ENCODE assay signal across 10 cellular contexts in genomic region chr12:6224550-6224949, GRCh38. TPM values are rescaled to one million over a fixed set of nuclear protein-coding genes. Genes with fewer than 3 reads are reported as not detected.
DNase-seq lines count a peak whose midpoint lies in the region; ATAC-seq, FAIRE-seq and TF ChIP-seq lines count a peak whose summit lies in the region.
"Had no signal": no experiment of that assay in that cellular context is flagged by ENCODE, and none has a peak within 500 bp of the region (broad histone marks: within the 10 kb centered on the region; RNA-seq: fewer than 3 reads in every experiment).

No MANE protein-coding gene starts in this region.

- no peak overlapping the region for H3K9ac ChIP-seq in H1 (replicated peaks in 1 of 4; ENCODE audit: extremely low read depth in 1 of 4, low read depth in 3 of 4, low read length in 3 of 4)

- intact Hi-C loops in heart left ventricle (cut with DNase I) (loop anchor here in 2 of 10 donors (2.0 kb wide), 1 partner anchor 20 kb away; no protein-coding TSS in a partner anchor), left ventricle myocardium superior (cut with micrococcal nuclease) (no loop called here), vagina (cut with DNase I) (no loop called here)
- intact Hi-C loops in activated CD8-positive, alpha-beta T cell treated with anti-CD3 and anti-CD28 coated beads for 36 hours (cut with micrococcal nuclease), result no loop called here

- peaks cover 4 to 17% of the 10 kb centered on the region in 2 experiments for H4K20me1 ChIP-seq in H1 (replicated peaks in 1 of 2; ENCODE audit: control insufficient read depth in 1 of 2, insufficient read depth in 2 of 2, low read length in 2 of 2)

- H3K79me1 ChIP-seq in H1 (ENCODE audit: low read depth, low read length), result peaks cover 17% of the 10 kb centered on the region

- H3K4me3 Mint-ChIP-seq in naive B cell, result peak overlapping the region in 5 of 8 donors; percentile 4 to 45 (median 17)
- H3K4me3 Mint-ChIP-seq in HFFc6, result no peak overlapping the region
- no peak overlapping the region for H3K4me3 Mint-ChIP-seq in activated CD8-positive, alpha-beta T cell treated with anti-CD3 and anti-CD28 coated beads for 36 hours
- H3K4me3 Mint-ChIP-seq: activated naive CD4-positive, alpha-beta T cell treated with anti-CD3 and anti-CD28 coated beads, Interleukin-2, amount 10 ng/mL, durations not matched to agents 7 days and 5 days had no signal

- H3K4me1 Mint-ChIP-seq in naive B cell, result peaks cover 26 to 39% (median 26%) of the 10 kb centered on the region in 3 donors
- peaks cover 17% of the 10 kb centered on the region for H3K4me1 Mint-ChIP-seq in HFFc6 (ENCODE audit: low read depth)
- H3K4me1 Mint-ChIP-seq in activated CD8-positive, alpha-beta T cell treated with anti-CD3 and anti-CD28 coated beads for 36 hours (ENCODE audit: low read depth), result peaks cover 6% of the 10 kb centered on the region
- H3K4me1 Mint-ChIP-seq: activated naive CD4-positive, alpha-beta T cell treated with anti-CD3 and anti-CD28 coated beads, Interleukin-2, amount 10 ng/mL, durations not matched to agents 7 days and 5 days had no signal

- no peak overlapping the region for H2AFZ ChIP-seq in H1 (ENCODE audit: low read length)

- no peak overlapping the region for H3K56ac ChIP-seq in H1 (replicated peaks; ENCODE audit: insufficient read length, low read depth, low read length)

- H3K36me3 Mint-ChIP-seq in naive B cell, result no peaks in the 10 kb centered on the region
- peaks cover 6% of the 10 kb centered on the region for H3K36me3 Mint-ChIP-seq in HFFc6 (ENCODE audit: low read depth)
- H3K36me3 Mint-ChIP-seq in activated CD8-positive, alpha-beta T cell treated with anti-CD3 and anti-CD28 coated beads for 36 hours (ENCODE audit: low read depth), result no peaks in the 10 kb centered on the region
- H3K36me3 Mint-ChIP-seq: activated naive CD4-positive, alpha-beta T cell treated with anti-CD3 and anti-CD28 coated beads, Interleukin-2, amount 10 ng/mL, durations not matched to agents 7 days and 5 days had no signal

- H2BK20ac ChIP-seq in H1 (ENCODE audit: low read length), result no peak overlapping the region

- no peak for FAIRE-seq in H1 (lab: Jason Lieb, UNC)
- FAIRE-seq: A549 had no signal

- ATAC-seq in heart left ventricle (peak in 1 of 4 donors; percentile 4), left ventricle myocardium superior (no peak), naive B cell (ENCODE audit: low read depth in 2 of 2) (peak; percentile 93 to 95)
- no peak for ATAC-seq in activated CD8-positive, alpha-beta T cell treated with anti-CD3 and anti-CD28 coated beads for 36 hours
- ATAC-seq: A549 had no signal

- no peak for TF ChIP-seq RAD21 in H1 (IDR thresholded peaks at IDR 0.05 in 1 of 2, conservative IDR thresholded peaks at IDR 0.05 in 1 of 2; ENCODE audit: low read depth in 2 of 2, low read length in 2 of 2)

- no peak for TF ChIP-seq CTCF in heart left ventricle (IDR thresholded peaks at IDR 0.05)
- TF ChIP-seq CTCF in H1 (IDR thresholded peaks at IDR 0.05; ENCODE audit: control extremely low read depth in 1 of 3, insufficient read depth in 1 of 3, low read depth in 1 of 3, low read length in 3 of 3), result no peak
- no peak for TF ChIP-seq CTCF in vagina (IDR thresholded peaks at IDR 0.05)
- TF ChIP-seq CTCF in HFFc6 (IDR thresholded peaks at IDR 0.05), result no peak
- no peak for TF ChIP-seq CTCF in activated CD8-positive, alpha-beta T cell treated with anti-CD3 and anti-CD28 coated beads for 36 hours (IDR thresholded peaks at IDR 0.05)

- WGBS in heart left ventricle, 4 donors, result 57 to 66% (median 62%) methylated on average over 5 to 10 of the region's 10 CpGs
- 94% methylated on average over 10 of the region's 10 CpGs; no CpG with 5 or more reads in 1 of the 2 experiments for WGBS in H1 (ENCODE audit: extremely low coverage in 1 of 2, insufficient coverage in 1 of 2, insufficient read length in 1 of 2, insufficient replicate concordance in 2 of 2, low coverage in 1 of 2, low lambda C conversion rate in 2 of 2, missing lambda C conversion rate in 1 of 2), 2 experiments

- no peak overlapping the region for H4K5ac ChIP-seq in H1 (ENCODE audit: insufficient read length, low read depth, low read length)

- peak overlapping the region; percentile 60; the same call in 1 of the 2 replicates for H2BK5ac ChIP-seq in H1 (ENCODE audit: low read depth, low read length)

- no peak overlapping the region for H3K23ac ChIP-seq in H1 (ENCODE audit: insufficient read length)

- no peak overlapping the region for H4K91ac ChIP-seq in H1 (replicated peaks; ENCODE audit: insufficient read length, low read length)

- CTCF ChIA-PET in H1 (lab: Charles Lee; ENCODE audit: partially characterized antibody), result interaction anchor here (0.7 to 15.1 kb wide), 8 partner anchors 17 to 101 kb away, joined by 3 to 130 read pairs (median 6); partner anchors contain the start of gene CD9
- CTCF ChIA-PET in activated CD8-positive, alpha-beta T cell treated with anti-CD3 and anti-CD28 coated beads for 36 hours (lab: Charles Lee), result interaction anchor here (1.3 to 1.6 kb wide), 3 partner anchors 24 to 55 kb away, joined by 3 to 6 read pairs (median 4); no protein-coding TSS in a partner anchor

- no peak overlapping the region for H3K14ac ChIP-seq in H1 (ENCODE audit: insufficient read length)

- H3K23me2 ChIP-seq in H1 (ENCODE audit: low read depth, low read length), result 0 out of 2 replicates have a peak, but pooled peaks cover 2% of the 10 kb centered on the region

- no peak overlapping the region for H2BK120ac ChIP-seq in H1 (replicated peaks; ENCODE audit: low read depth, low read length)

- H3K9me3 ChIP-seq in heart left ventricle (no peaks in the 10 kb centered on the region), H1 (ENCODE audit: insufficient read depth in 2 of 2, low read depth in 1 of 2, low read length in 1 of 2) (no peaks in the 10 kb centered on the region), vagina (no peaks in the 10 kb centered on the region)
- H3K9me3 ChIP-seq: A549 had no signal

- peaks cover 21 to 100% (median 91%) of the 10 kb centered on the region in 12 donors for H3K4me1 ChIP-seq in heart left ventricle
- peaks cover 0 to 4% (median 2%) of the 10 kb centered on the region in 4 experiments; a peak in 4 of 7 replicates for H3K4me1 ChIP-seq in H1 (replicated peaks in 1 of 4; ENCODE audit: control insufficient read depth in 3 of 4, insufficient read depth in 4 of 4, low read length in 3 of 4)
- H3K4me1 ChIP-seq in vagina, result peaks cover 100% of the 10 kb centered on the region

- no peak overlapping the region for H2BK12ac ChIP-seq in H1 (ENCODE audit: low read depth, low read length)

- H3K27ac Mint-ChIP-seq in naive B cell (peak overlapping the region in 3 of 6 donors; percentile 25 to 73 (median 43)), HFFc6 (no peak overlapping the region)
- no peak overlapping the region for H3K27ac Mint-ChIP-seq in activated CD8-positive, alpha-beta T cell treated with anti-CD3 and anti-CD28 coated beads for 36 hours
- H3K27ac Mint-ChIP-seq: activated naive CD4-positive, alpha-beta T cell treated with anti-CD3 and anti-CD28 coated beads, Interleukin-2, amount 10 ng/mL, durations not matched to agents 7 days and 5 days had no signal

- H3K27me3 Mint-ChIP-seq in naive B cell (no peaks in the 10 kb centered on the region), HFFc6 (ENCODE audit: insufficient read depth) (no peaks in the 10 kb centered on the region)
- no peaks in the 10 kb centered on the region for H3K27me3 Mint-ChIP-seq in activated CD8-positive, alpha-beta T cell treated with anti-CD3 and anti-CD28 coated beads for 36 hours

- TF ChIP-seq POLR2A in heart left ventricle (IDR thresholded peaks at IDR 0.05), result no peak
- TF ChIP-seq POLR2A in H1 (IDR thresholded peaks at IDR 0.05; ENCODE audit: control extremely low read depth in 1 of 2, low read depth in 2 of 2, low read length in 2 of 2), result no peak
- no peak for TF ChIP-seq POLR2A in vagina (IDR thresholded peaks at IDR 0.05)

- H3K4ac ChIP-seq in H1 (replicated peaks; ENCODE audit: insufficient read length, low read depth, low read length), result no peak overlapping the region

- H3K4me3 ChIP-seq in heart left ventricle (no peak overlapping the region), H1 (ENCODE audit: extremely low read depth in 1 of 4, insufficient read depth in 2 of 4, low read depth in 3 of 4, low read length in 4 of 4) (no peak overlapping the region), vagina (no peak overlapping the region)
- H3K4me3 ChIP-seq: A549 had no signal

- TF ChIP-seq EP300 in H1 (IDR thresholded peaks at IDR 0.05; ENCODE audit: borderline replicate concordance in 1 of 2, low read depth in 2 of 2, low read length in 2 of 2), result no peak

- H2AK5ac ChIP-seq in H1 (ENCODE audit: low read depth, low read length), result no peak overlapping the region

- no peak overlapping the region for H4K8ac ChIP-seq in H1 (ENCODE audit: extremely low read depth, insufficient read depth, low read length)

- no peak overlapping the region for H3K4me2 ChIP-seq in H1 (ENCODE audit: insufficient read depth in 1 of 2, low read depth in 2 of 2, low read length in 2 of 2)
- H3K4me2 ChIP-seq: A549 had no signal

- DNase-seq in heart left ventricle (peak in 2 of 5 donors; percentile 60 to 66), left ventricle myocardium superior (no peak), H1 (ENCODE audit: low read depth in 1 of 2, low spot score in 2 of 2) (no peak), naive B cell (peak; percentile 60), vagina (ENCODE audit: extremely low spot score in 2 of 2) (no peak), HFFc6 (no peak), SW 1271 (lab: John Stamatoyannopoulos, UW) (no peak)
- DNase-seq in activated CD8-positive, alpha-beta T cell treated with anti-CD3 and anti-CD28 coated beads for 36 hours, result no peak
- DNase-seq: activated naive CD4-positive, alpha-beta T cell treated with anti-CD3 and anti-CD28 coated beads, Interleukin-2, amount 10 ng/mL, durations not matched to agents 7 days and 5 days had no signal

- H3K27me3 ChIP-seq in heart left ventricle (no peaks in the 10 kb centered on the region), H1 (replicated peaks in 1 of 4; ENCODE audit: control insufficient read depth in 3 of 4, extremely low read depth in 1 of 4, insufficient read depth in 3 of 4, low read length in 3 of 4) (no peaks in the 10 kb centered on the region), vagina (no peaks in the 10 kb centered on the region)

- H3K27ac ChIP-seq in heart left ventricle (peak overlapping the region; percentile 67 to 96 (median 88)), H1 (ENCODE audit: low read depth, low read length) (no peak overlapping the region), vagina (peak overlapping the region; percentile 93)
- H3K27ac ChIP-seq: A549 had no signal

- H3K79me2 ChIP-seq in H1 (ENCODE audit: control insufficient read depth in 1 of 2, insufficient read depth in 2 of 2, low read length in 2 of 2), result peaks cover 0 to 62% of the 10 kb centered on the region in 2 experiments; a peak in 3 of 4 replicates

- no peaks in the 10 kb centered on the region for H3K9me3 Mint-ChIP-seq in naive B cell
- peaks cover 7% of the 10 kb centered on the region; the same call in 1 of the 2 replicates for H3K9me3 Mint-ChIP-seq in HFFc6
- H3K9me3 Mint-ChIP-seq in activated CD8-positive, alpha-beta T cell treated with anti-CD3 and anti-CD28 coated beads for 36 hours, result no peaks in the 10 kb centered on the region
- H3K9me3 Mint-ChIP-seq: activated naive CD4-positive, alpha-beta T cell treated with anti-CD3 and anti-CD28 coated beads, Interleukin-2, amount 10 ng/mL, durations not matched to agents 7 days and 5 days had no signal

- POLR2A ChIA-PET in H1 (lab: Charles Lee; ENCODE audit: partially characterized antibody), result interaction anchor here (1.0 to 9.3 kb wide), 4 partner anchors 11 to 21 kb away, joined by 4 to 51 read pairs (median 4); no protein-coding TSS in a partner anchor
- POLR2A ChIA-PET in activated CD8-positive, alpha-beta T cell treated with anti-CD3 and anti-CD28 coated beads for 36 hours (lab: Charles Lee), result no interaction called here

- no peak overlapping the region for H2BK15ac ChIP-seq in H1 (ENCODE audit: low read length)

- no peak overlapping the region for H3K18ac ChIP-seq in H1 (ENCODE audit: extremely low read depth, low read length)

- H3K36me3 ChIP-seq in heart left ventricle (peaks cover 0 to 40% (median 3%) of the 10 kb centered on the region in 9 donors), H1 (ENCODE audit: control insufficient read depth in 2 of 4, insufficient read depth in 4 of 4, low read length in 3 of 4) (peaks cover 11 to 34% (median 22%) of the 10 kb centered on the region in 4 experiments), vagina (peaks cover 0 to 17% of the 10 kb centered on the region in 2 donors)

RNA-seq across cellular contexts. Expression of gene CD9, which starts 24.4 kb away (rescaled TPM):
- total RNA-seq in heart left ventricle, result 10 to 100 TPM; 29.9 to 96.1 (median 54.7) TPM
- polyA plus RNA-seq in heart left ventricle, result 10 to 100 TPM; 63.2 to 87.4 TPM
- 39.2 TPM for total RNA-seq in left ventricle myocardium superior
- total RNA-seq in H1 (2021; fragmentation: NEBNext Ultra II Directional; extraction: Animal tissue kit (Norgen Biotek cat#: 25700)), result 164 and 168 TPM in 2 replicates
- polyA plus RNA-seq in H1 (2011; rRNA removed), result 173 and 319 TPM in 2 replicates
- 270 TPM for polyA plus RNA-seq in H1 (2011; cell fraction: cytosol; rRNA removed)
- 124 TPM for polyA plus RNA-seq in H1 (2011; cell fraction: nucleus; rRNA removed)
- 202 to 227 TPM (median 219 TPM) in 4 replicates for polyA plus RNA-seq in H1 (2012, experiment 1 of 2)
- 250 TPM for polyA plus RNA-seq in H1 (2012, experiment 2 of 2)
- 461 TPM for polyA plus RNA-seq in H1 (2013, experiment 1 of 2)
- polyA plus RNA-seq in H1 (2013, experiment 2 of 2), result 438 TPM
- 187 and 223 TPM in 2 replicates for polyA minus RNA-seq in H1 (2011; rRNA and poly(A)+ RNA removed)
- polyA minus RNA-seq in H1 (2011; cell fraction: cytosol; rRNA and poly(A)+ RNA removed), result 121 TPM
- 81.6 TPM for polyA minus RNA-seq in H1 (2011; cell fraction: nucleus; rRNA and poly(A)+ RNA removed)
- polyA plus RNA-seq in naive B cell (ENCODE audit: low read depth in 6 of 6), result 100 to 1,000 TPM in 2 of 6 donors, 10 to 100 TPM in 4; 32.7 to 186 (median 69.9) TPM
- 366 TPM for total RNA-seq in vagina
- total RNA-seq in HFFc6 (2021; fragmentation: NEBNext Ultra II Directional; extraction: Animal tissue kit (Norgen Biotek cat#: 25700)), result 10 to 100 TPM; 43.2 to 72.6 (median 46.4) TPM
- total RNA-seq in activated CD8-positive, alpha-beta T cell treated with anti-CD3 and anti-CD28 coated beads for 36 hours, result 1 to 10 TPM; 9.1 to 9.2 TPM

Comparison
In these comparisons a context has a peak if more than half of its experiments do, and no peak if none do; other contexts are left out.
1. ATAC-seq: peak in naive B cell (2 of 2); none in left ventricle myocardium superior (single experiment) and activated CD8-positive, alpha-beta T cell treated with anti-CD3 and anti-CD28 coated beads for 36 hours (single experiment).
2. H3K4me3 Mint-ChIP-seq: peak in naive B cell (5 of 8); none in HFFc6 (single experiment) and activated CD8-positive, alpha-beta T cell treated with anti-CD3 and anti-CD28 coated beads for 36 hours (single experiment).